Comparison of ENCODE assay signal across 8 cellular contexts in genomic region chr20:4038047-4038459, GRCh38. TPM values are rescaled to one million over a fixed set of nuclear protein-coding genes. Genes with fewer than 3 reads are reported as not detected.
DNase-seq lines count a peak whose midpoint lies in the region; ATAC-seq, FAIRE-seq and TF ChIP-seq lines count a peak whose summit lies in the region.

No MANE protein-coding gene starts in this region.

- H3K4me3 Mint-ChIP-seq in activated T-helper 1 cell treated with anti-CD3 and anti-CD28 coated beads, Interleukin-12 subunit alpha, Interleukin-12 subunit beta, Interleukin-2, Interleukin-4 antibody, amounts not matched to agents 30 ng/mL and 10 ng/mL and 1 ng/mL, durations not matched to agents 14 hours and 24 hours and 36 hours: peak overlapping the region; percentile 82

- no peaks in the 10 kb centered on the region for H3K79me2 ChIP-seq in smooth muscle cell (ENCODE audit: low read depth)

- no peaks in the 10 kb centered on the region for H3K27me3 ChIP-seq in cardiac muscle cell
- H3K27me3 ChIP-seq in smooth muscle cell (ENCODE audit: low read depth): no peaks in the 10 kb centered on the region

- peak overlapping the region; percentile 98 for H3K27ac Mint-ChIP-seq in activated T-helper 1 cell treated with anti-CD3 and anti-CD28 coated beads, Interleukin-12 subunit alpha, Interleukin-12 subunit beta, Interleukin-2, Interleukin-4 antibody, amounts not matched to agents 30 ng/mL and 10 ng/mL and 1 ng/mL, durations not matched to agents 14 hours and 24 hours and 36 hours

- peak overlapping the region; percentile 72 for H3K4me2 ChIP-seq in smooth muscle cell

- H3K9me3 ChIP-seq in cardiac muscle cell (ENCODE audit: low read depth) (no peaks in the 10 kb centered on the region), smooth muscle cell (replicated peaks; ENCODE audit: low read depth) (no peaks in the 10 kb centered on the region)

- no peaks in the 10 kb centered on the region for H4K20me1 ChIP-seq in smooth muscle cell (ENCODE audit: low read depth)

- intact Hi-C loops in activated T-helper 1 cell treated with anti-CD3 and anti-CD28 coated beads, Interleukin-12 subunit alpha, Interleukin-12 subunit beta, Interleukin-2, Interleukin-4 antibody, amounts not matched to agents 30 ng/mL and 10 ng/mL and 1 ng/mL, durations not matched to agents 14 hours and 24 hours and 36 hours (cut with micrococcal nuclease): loop anchor here (5.0 kb wide), 1 partner anchor 44 kb away; no protein-coding TSS in a partner anchor

- H3K27me3 Mint-ChIP-seq in activated T-helper 1 cell treated with anti-CD3 and anti-CD28 coated beads, Interleukin-12 subunit alpha, Interleukin-12 subunit beta, Interleukin-2, Interleukin-4 antibody, amounts not matched to agents 30 ng/mL and 10 ng/mL and 1 ng/mL, durations not matched to agents 14 hours and 24 hours and 36 hours (ENCODE audit: insufficient read depth): no peaks in the 10 kb centered on the region

- H3K4me3 ChIP-seq in cardiac muscle cell (no peak overlapping the region), smooth muscle cell (no peak overlapping the region)

- 18% methylated on average over 8 of the region's 8 CpGs for WGBS in smooth muscle cell (ENCODE audit: low lambda C conversion rate)

- H3K36me3 Mint-ChIP-seq in activated T-helper 1 cell treated with anti-CD3 and anti-CD28 coated beads, Interleukin-12 subunit alpha, Interleukin-12 subunit beta, Interleukin-2, Interleukin-4 antibody, amounts not matched to agents 30 ng/mL and 10 ng/mL and 1 ng/mL, durations not matched to agents 14 hours and 24 hours and 36 hours (ENCODE audit: low read depth): peaks cover 2% of the 10 kb centered on the region

- H3K4me1 ChIP-seq in cardiac muscle cell (ENCODE audit: low read depth) (peaks cover 3% of the 10 kb centered on the region), smooth muscle cell (ENCODE audit: low read depth) (peaks cover 20% of the 10 kb centered on the region)

- peaks cover 6% of the 10 kb centered on the region for H3F3A ChIP-seq in smooth muscle cell (ENCODE audit: low read depth)

- H3K9ac ChIP-seq in smooth muscle cell (ENCODE audit: low read depth): no peak overlapping the region

- peak; percentile 96 for ATAC-seq in GM19035 (IDR thresholded peaks at IDR 0.05; ENCODE audit: unreplicated experiment)
- peak; percentile 99 for ATAC-seq in HG03139 (IDR thresholded peaks at IDR 0.05; ENCODE audit: unreplicated experiment)

- DNase-seq in AG08395 (ENCODE audit: low spot score) (peak; percentile 92), RCC 7860 (ENCODE audit: low spot score) (peak; percentile 33), cardiac muscle cell (ENCODE audit: low read depth in 1 of 2, low spot score in 1 of 2) (peak; percentile 30 to 87), smooth muscle cell (lab: John Stamatoyannopoulos, UW; ENCODE audit: unreplicated experiment) (no peak), DMS114 treated with DMSO at 0.1 percent for 48 hours (lab: John Stamatoyannopoulos, UW; ENCODE audit: unreplicated experiment) (no peak)
- peak; percentile 82 for DNase-seq in activated T-helper 1 cell treated with anti-CD3 and anti-CD28 coated beads, Interleukin-12 subunit alpha, Interleukin-12 subunit beta, Interleukin-2, Interleukin-4 antibody, amounts not matched to agents 30 ng/mL and 10 ng/mL and 1 ng/mL, durations not matched to agents 14 hours and 24 hours and 36 hours (ENCODE audit: low spot score)

- FAIRE-seq in RCC 7860 (lab: Jason Lieb, UNC): no peak

- TF ChIP-seq CTCF in cardiac muscle cell (IDR thresholded peaks at IDR 0.05; ENCODE audit: low read depth, low read length): no peak
- no peak for TF ChIP-seq CTCF in smooth muscle cell (IDR thresholded peaks at IDR 0.05; ENCODE audit: borderline replicate concordance, insufficient read depth, poor library complexity, severe bottlenecking)

- H2AFZ ChIP-seq in smooth muscle cell (ENCODE audit: low read depth): peak overlapping the region; percentile 78

- peaks cover 4% of the 10 kb centered on the region for H3K9me3 Mint-ChIP-seq in activated T-helper 1 cell treated with anti-CD3 and anti-CD28 coated beads, Interleukin-12 subunit alpha, Interleukin-12 subunit beta, Interleukin-2, Interleukin-4 antibody, amounts not matched to agents 30 ng/mL and 10 ng/mL and 1 ng/mL, durations not matched to agents 14 hours and 24 hours and 36 hours

- H3K27ac ChIP-seq in cardiac muscle cell: no peak overlapping the region
- H3K27ac ChIP-seq in smooth muscle cell (ENCODE audit: low read depth): peak overlapping the region; percentile 63

- H3K36me3 ChIP-seq in cardiac muscle cell (no peaks in the 10 kb centered on the region), smooth muscle cell (ENCODE audit: low read depth) (no peaks in the 10 kb centered on the region)

- peaks cover 24% of the 10 kb centered on the region for H3K4me1 Mint-ChIP-seq in activated T-helper 1 cell treated with anti-CD3 and anti-CD28 coated beads, Interleukin-12 subunit alpha, Interleukin-12 subunit beta, Interleukin-2, Interleukin-4 antibody, amounts not matched to agents 30 ng/mL and 10 ng/mL and 1 ng/mL, durations not matched to agents 14 hours and 24 hours and 36 hours (ENCODE audit: low read depth)

RNA-seq across cellular contexts. Expression of gene RNF24, which starts 22.7 kb away (rescaled TPM):
- 14.7 and 14.8 TPM in 2 replicates for total RNA-seq in activated T-helper 1 cell treated with anti-CD3 and anti-CD28 coated beads, Interleukin-12 subunit alpha, Interleukin-12 subunit beta, Interleukin-2, Interleukin-4 antibody, amounts not matched to agents 30 ng/mL and 10 ng/mL and 1 ng/mL, durations not matched to agents 14 hours and 24 hours and 36 hours
- total RNA-seq in cardiac muscle cell (4.4 and 7.7 TPM in 2 replicates), smooth muscle cell (29.8 and 30.4 TPM in 2 replicates)
- polyA plus RNA-seq in cardiac muscle cell (16.1 and 23.8 TPM in 2 replicates), smooth muscle cell (40.6 and 46.6 TPM in 2 replicates)

Comparison
In these comparisons a context has a peak if more than half of its experiments do, and no peak if none do; other contexts are left out.
1. DNase-seq: peak in AG08395 (single experiment), RCC 7860 (single experiment), activated T-helper 1 cell treated with anti-CD3 and anti-CD28 coated beads, Interleukin-12 subunit alpha, Interleukin-12 subunit beta, Interleukin-2, Interleukin-4 antibody, amounts not matched to agents 30 ng/mL and 10 ng/mL and 1 ng/mL, durations not matched to agents 14 hours and 24 hours and 36 hours (single experiment) and cardiac muscle cell (2 of 2); none in smooth muscle cell (single experiment) and DMS114 treated with DMSO at 0.1 percent for 48 hours (single experiment).